Comparison of ENCODE assay signal across 2 cellular contexts in genomic region chr10:71773221-71773971, GRCh38.
TF ChIP-seq lines count a peak whose summit lies in the region.

Gene VSIR, minus strand, starts transcription at chr10:71773520. Its CDS starts 81 bp downstream, at chr10:71773439.

TF ChIP-seq in IMR-90, 13 proteins besides CTCF, POLR2A, EP300 and RAD21 (continued from another document):
- TF ChIP-seq NFE2L2 (IDR thresholded peaks at IDR 0.05; ENCODE audit: low read depth, low read length): no peak
- TF ChIP-seq BHLHE40 (IDR thresholded peaks at IDR 0.05; ENCODE audit: low read depth, low read length): no peak
- TF ChIP-seq MAFK (IDR thresholded peaks at IDR 0.05; ENCODE audit: low read depth, low read length): no peak
- peak; percentile 71; the same call in 1 of the 2 replicates for TF ChIP-seq MXI1 (IDR thresholded peaks at IDR 0.05; ENCODE audit: borderline replicate concordance, low read depth, low read length)
- peak; percentile 45 for TF ChIP-seq SMC3 (IDR thresholded peaks at IDR 0.05; ENCODE audit: low read depth, low read length)
- TF ChIP-seq CEBPB (IDR thresholded peaks at IDR 0.05; ENCODE audit: low read depth, low read length): no peak

TF ChIP-seq in SK-N-SH treated with all-trans-retinoic acid at 6 μM for 48 hours, 23 proteins besides CTCF, POLR2A, EP300 and RAD21 (continued from another document):
- TF ChIP-seq POU6F1 (CRISPR knock-in tag; IDR thresholded peaks at IDR 0.05; ENCODE audit: borderline replicate concordance, low read depth): no peak
- no peak for TF ChIP-seq ESRRG (CRISPR knock-in tag; IDR thresholded peaks at IDR 0.05)
